Comparison of ENCODE assay signal across 1 cellular context in the genomic region with DNA sequence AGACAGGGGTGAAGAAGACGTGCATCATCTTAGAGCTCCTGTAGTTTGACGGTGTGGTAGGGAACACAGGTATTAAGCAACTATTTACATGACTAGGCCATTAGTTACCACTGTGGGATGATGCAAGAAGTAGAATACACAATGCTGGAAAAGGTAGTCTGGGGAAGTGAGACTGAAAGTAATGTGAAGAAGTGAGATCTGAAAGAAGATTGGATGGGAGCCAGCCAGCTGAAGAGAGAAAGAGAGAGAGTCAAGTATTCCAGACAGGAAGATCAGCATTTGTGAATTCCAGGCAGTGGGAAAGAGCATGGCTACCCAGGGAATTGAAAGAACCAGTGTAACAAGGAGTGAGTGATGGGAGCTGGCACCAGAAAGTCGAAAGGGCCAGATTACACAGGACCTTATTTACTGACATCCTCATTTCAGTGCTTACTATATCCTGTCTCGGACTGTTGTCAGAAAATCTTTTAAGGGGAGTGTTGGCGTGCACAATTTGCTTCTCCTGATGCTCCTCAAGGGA.
TF ChIP-seq lines count a peak whose summit lies in the region.

No MANE protein-coding gene starts in this region.

TF ChIP-seq in HepG2, 621 proteins besides CTCF, POLR2A, EP300 and RAD21 (continued from another document and continues in another):
- TF ChIP-seq THAP11 (CRISPR knock-in tag; IDR thresholded peaks at IDR 0.05) (peak; percentile 67; the same call in 1 of the 2 replicates), ZBTB7B (CRISPR knock-in tag; IDR thresholded peaks at IDR 0.05) (0 out of 2 replicates have a peak, but pooled peaks have one; percentile 27), ZNF670 (CRISPR knock-in tag; IDR thresholded peaks at IDR 0.05; ENCODE audit: borderline replicate concordance) (no peak), KDM4B (CRISPR knock-in tag; IDR thresholded peaks at IDR 0.05) (no peak), ZNF747 (CRISPR knock-in tag; IDR thresholded peaks at IDR 0.05; ENCODE audit: borderline replicate concordance) (no peak), ZNF615 (CRISPR knock-in tag; IDR thresholded peaks at IDR 0.05; ENCODE audit: borderline replicate concordance) (no peak), ZNF644 (CRISPR knock-in tag; IDR thresholded peaks at IDR 0.05; ENCODE audit: low read depth) (peak; percentile 77), ZNF546 (CRISPR knock-in tag; conservative IDR thresholded peaks at IDR 0.05) (no peak), FOSL1 (CRISPR knock-in tag; IDR thresholded peaks at IDR 0.05; ENCODE audit: borderline replicate concordance) (no peak), CENPX (CRISPR knock-in tag; IDR thresholded peaks at IDR 0.05) (no peak), RCOR2 (CRISPR knock-in tag; IDR thresholded peaks at IDR 0.05) (no peak), PHF5A (CRISPR knock-in tag; IDR thresholded peaks at IDR 0.05; ENCODE audit: low read depth, unreplicated experiment) (no peak), TBP (CRISPR knock-in tag; IDR thresholded peaks at IDR 0.05) (no peak), SALL1 (CRISPR knock-in tag; IDR thresholded peaks at IDR 0.05) (no peak), HNRNPLL (IDR thresholded peaks at IDR 0.05; ENCODE audit: low read depth, low read length, poor library complexity, severe bottlenecking) (no peak), CHCHD3 (CRISPR knock-in tag; IDR thresholded peaks at IDR 0.05) (no peak), MAFF (IDR thresholded peaks at IDR 0.05; ENCODE audit: low read depth, low read length) (no peak), ZBTB21 (CRISPR knock-in tag; IDR thresholded peaks at IDR 0.05) (0 out of 2 replicates have a peak, but pooled peaks have one; percentile 33), ZNF792 (CRISPR knock-in tag; IDR thresholded peaks at IDR 0.05) (0 out of 2 replicates have a peak, but pooled peaks have one; percentile 33), ZNF569 (CRISPR knock-in tag; IDR thresholded peaks at IDR 0.05; ENCODE audit: borderline replicate concordance) (no peak), ZC3H13 (CRISPR knock-in tag; IDR thresholded peaks at IDR 0.05) (no peak), ZNF432 (CRISPR knock-in tag; IDR thresholded peaks at IDR 0.05; ENCODE audit: borderline replicate concordance) (no peak), GLI4 (CRISPR knock-in tag; IDR thresholded peaks at IDR 0.05; ENCODE audit: borderline replicate concordance) (no peak), SMAD3 (CRISPR knock-in tag; IDR thresholded peaks at IDR 0.05) (peak; percentile 7; the same call in 1 of the 2 replicates), GATAD2A (CRISPR knock-in tag; IDR thresholded peaks at IDR 0.05) (peak; percentile 87), ZNF547 (CRISPR knock-in tag; IDR thresholded peaks at IDR 0.05) (no peak), BCL6 (CRISPR knock-in tag; IDR thresholded peaks at IDR 0.05) (0 out of 2 replicates have a peak, but pooled peaks have one; percentile 28), MATR3 (CRISPR knock-in tag; IDR thresholded peaks at IDR 0.05) (no peak), ZNF24 (IDR thresholded peaks at IDR 0.05) (no peak), ZNF484 (CRISPR knock-in tag; IDR thresholded peaks at IDR 0.05; ENCODE audit: borderline replicate concordance, low read depth) (no peak), MYC (CRISPR knock-in tag; IDR thresholded peaks at IDR 0.05; ENCODE audit: borderline replicate concordance) (no peak), MYNN (CRISPR knock-in tag; IDR thresholded peaks at IDR 0.05; ENCODE audit: low read depth) (no peak), LCORL (IDR thresholded peaks at IDR 0.05) (no peak), LCORL (CRISPR knock-in tag; IDR thresholded peaks at IDR 0.05) (no peak), ISL2 (CRISPR knock-in tag; IDR thresholded peaks at IDR 0.05) (0 out of 2 replicates have a peak, but pooled peaks have one; percentile 29), MEIS2 (CRISPR knock-in tag; IDR thresholded peaks at IDR 0.05) (no peak)
- TF ChIP-seq, protein P1, sequence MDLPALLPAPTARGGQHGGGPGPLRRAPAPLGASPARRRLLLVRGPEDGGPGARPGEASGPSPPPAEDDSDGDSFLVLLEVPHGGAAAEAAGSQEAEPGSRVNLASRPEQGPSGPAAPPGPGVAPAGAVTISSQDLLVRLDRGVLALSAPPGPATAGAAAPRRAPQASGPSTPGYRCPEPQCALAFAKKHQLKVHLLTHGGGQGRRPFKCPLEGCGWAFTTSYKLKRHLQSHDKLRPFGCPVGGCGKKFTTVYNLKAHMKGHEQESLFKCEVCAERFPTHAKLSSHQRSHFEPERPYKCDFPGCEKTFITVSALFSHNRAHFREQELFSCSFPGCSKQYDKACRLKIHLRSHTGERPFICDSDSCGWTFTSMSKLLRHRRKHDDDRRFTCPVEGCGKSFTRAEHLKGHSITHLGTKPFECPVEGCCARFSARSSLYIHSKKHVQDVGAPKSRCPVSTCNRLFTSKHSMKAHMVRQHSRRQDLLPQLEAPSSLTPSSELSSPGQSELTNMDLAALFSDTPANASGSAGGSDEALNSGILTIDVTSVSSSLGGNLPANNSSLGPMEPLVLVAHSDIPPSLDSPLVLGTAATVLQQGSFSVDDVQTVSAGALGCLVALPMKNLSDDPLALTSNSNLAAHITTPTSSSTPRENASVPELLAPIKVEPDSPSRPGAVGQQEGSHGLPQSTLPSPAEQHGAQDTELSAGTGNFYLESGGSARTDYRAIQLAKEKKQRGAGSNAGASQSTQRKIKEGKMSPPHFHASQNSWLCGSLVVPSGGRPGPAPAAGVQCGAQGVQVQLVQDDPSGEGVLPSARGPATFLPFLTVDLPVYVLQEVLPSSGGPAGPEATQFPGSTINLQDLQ (CRISPR knock-in tag; IDR thresholded peaks at IDR 0.05), result no peak
- TF ChIP-seq, protein P2, sequence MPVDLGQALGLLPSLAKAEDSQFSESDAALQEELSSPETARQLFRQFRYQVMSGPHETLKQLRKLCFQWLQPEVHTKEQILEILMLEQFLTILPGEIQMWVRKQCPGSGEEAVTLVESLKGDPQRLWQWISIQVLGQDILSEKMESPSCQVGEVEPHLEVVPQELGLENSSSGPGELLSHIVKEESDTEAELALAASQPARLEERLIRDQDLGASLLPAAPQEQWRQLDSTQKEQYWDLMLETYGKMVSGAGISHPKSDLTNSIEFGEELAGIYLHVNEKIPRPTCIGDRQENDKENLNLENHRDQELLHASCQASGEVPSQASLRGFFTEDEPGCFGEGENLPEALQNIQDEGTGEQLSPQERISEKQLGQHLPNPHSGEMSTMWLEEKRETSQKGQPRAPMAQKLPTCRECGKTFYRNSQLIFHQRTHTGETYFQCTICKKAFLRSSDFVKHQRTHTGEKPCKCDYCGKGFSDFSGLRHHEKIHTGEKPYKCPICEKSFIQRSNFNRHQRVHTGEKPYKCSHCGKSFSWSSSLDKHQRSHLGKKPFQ (CRISPR knock-in tag; IDR thresholded peaks at IDR 0.05; ENCODE audit: insufficient replicate concordance), result no peak
- TF ChIP-seq, protein P3, sequence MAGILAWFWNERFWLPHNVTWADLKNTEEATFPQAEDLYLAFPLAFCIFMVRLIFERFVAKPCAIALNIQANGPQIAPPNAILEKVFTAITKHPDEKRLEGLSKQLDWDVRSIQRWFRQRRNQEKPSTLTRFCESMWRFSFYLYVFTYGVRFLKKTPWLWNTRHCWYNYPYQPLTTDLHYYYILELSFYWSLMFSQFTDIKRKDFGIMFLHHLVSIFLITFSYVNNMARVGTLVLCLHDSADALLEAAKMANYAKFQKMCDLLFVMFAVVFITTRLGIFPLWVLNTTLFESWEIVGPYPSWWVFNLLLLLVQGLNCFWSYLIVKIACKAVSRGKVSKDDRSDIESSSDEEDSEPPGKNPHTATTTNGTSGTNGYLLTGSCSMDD (CRISPR knock-in tag; IDR thresholded peaks at IDR 0.05), result no peak
- TF ChIP-seq, protein P4, sequence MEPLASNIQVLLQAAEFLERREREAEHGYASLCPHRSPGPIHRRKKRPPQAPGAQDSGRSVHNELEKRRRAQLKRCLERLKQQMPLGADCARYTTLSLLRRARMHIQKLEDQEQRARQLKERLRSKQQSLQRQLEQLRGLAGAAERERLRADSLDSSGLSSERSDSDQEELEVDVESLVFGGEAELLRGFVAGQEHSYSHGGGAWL (CRISPR knock-in tag; IDR thresholded peaks at IDR 0.05), result no peak
- TF ChIP-seq, protein P5, sequence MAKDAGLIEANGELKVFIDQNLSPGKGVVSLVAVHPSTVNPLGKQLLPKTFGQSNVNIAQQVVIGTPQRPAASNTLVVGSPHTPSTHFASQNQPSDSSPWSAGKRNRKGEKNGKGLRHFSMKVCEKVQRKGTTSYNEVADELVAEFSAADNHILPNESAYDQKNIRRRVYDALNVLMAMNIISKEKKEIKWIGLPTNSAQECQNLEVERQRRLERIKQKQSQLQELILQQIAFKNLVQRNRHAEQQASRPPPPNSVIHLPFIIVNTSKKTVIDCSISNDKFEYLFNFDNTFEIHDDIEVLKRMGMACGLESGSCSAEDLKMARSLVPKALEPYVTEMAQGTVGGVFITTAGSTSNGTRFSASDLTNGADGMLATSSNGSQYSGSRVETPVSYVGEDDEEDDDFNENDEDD (CRISPR knock-in tag; IDR thresholded peaks at IDR 0.05; ENCODE audit: borderline replicate concordance), result no peak
- TF ChIP-seq, protein P6, sequence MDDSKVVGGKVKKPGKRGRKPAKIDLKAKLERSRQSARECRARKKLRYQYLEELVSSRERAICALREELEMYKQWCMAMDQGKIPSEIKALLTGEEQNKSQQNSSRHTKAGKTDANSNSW (CRISPR knock-in tag; IDR thresholded peaks at IDR 0.05; ENCODE audit: borderline replicate concordance), result no peak
- TF ChIP-seq, protein P7, sequence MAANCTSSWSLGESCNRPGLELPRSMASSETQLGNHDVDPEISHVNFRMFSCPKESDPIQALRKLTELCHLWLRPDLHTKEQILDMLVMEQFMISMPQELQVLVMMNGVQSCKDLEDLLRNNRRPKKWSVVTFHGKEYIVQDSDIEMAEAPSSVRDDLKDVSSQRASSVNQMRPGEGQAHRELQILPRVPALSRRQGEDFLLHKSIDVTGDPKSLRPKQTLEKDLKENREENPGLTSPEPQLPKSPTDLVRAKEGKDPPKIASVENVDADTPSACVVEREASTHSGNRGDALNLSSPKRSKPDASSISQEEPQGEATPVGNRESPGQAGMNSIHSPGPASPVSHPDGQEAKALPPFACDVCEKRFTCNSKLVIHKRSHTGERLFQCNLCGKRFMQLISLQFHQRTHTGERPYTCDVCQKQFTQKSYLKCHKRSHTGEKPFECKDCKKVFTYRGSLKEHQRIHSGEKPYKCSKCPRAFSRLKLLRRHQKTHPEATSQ (CRISPR knock-in tag; IDR thresholded peaks at IDR 0.05; ENCODE audit: borderline replicate concordance), result no peak
- TF ChIP-seq, protein P8, sequence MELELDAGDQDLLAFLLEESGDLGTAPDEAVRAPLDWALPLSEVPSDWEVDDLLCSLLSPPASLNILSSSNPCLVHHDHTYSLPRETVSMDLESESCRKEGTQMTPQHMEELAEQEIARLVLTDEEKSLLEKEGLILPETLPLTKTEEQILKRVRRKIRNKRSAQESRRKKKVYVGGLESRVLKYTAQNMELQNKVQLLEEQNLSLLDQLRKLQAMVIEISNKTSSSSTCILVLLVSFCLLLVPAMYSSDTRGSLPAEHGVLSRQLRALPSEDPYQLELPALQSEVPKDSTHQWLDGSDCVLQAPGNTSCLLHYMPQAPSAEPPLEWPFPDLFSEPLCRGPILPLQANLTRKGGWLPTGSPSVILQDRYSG (CRISPR knock-in tag; IDR thresholded peaks at IDR 0.05), result no peak
- TF ChIP-seq, protein P9, sequence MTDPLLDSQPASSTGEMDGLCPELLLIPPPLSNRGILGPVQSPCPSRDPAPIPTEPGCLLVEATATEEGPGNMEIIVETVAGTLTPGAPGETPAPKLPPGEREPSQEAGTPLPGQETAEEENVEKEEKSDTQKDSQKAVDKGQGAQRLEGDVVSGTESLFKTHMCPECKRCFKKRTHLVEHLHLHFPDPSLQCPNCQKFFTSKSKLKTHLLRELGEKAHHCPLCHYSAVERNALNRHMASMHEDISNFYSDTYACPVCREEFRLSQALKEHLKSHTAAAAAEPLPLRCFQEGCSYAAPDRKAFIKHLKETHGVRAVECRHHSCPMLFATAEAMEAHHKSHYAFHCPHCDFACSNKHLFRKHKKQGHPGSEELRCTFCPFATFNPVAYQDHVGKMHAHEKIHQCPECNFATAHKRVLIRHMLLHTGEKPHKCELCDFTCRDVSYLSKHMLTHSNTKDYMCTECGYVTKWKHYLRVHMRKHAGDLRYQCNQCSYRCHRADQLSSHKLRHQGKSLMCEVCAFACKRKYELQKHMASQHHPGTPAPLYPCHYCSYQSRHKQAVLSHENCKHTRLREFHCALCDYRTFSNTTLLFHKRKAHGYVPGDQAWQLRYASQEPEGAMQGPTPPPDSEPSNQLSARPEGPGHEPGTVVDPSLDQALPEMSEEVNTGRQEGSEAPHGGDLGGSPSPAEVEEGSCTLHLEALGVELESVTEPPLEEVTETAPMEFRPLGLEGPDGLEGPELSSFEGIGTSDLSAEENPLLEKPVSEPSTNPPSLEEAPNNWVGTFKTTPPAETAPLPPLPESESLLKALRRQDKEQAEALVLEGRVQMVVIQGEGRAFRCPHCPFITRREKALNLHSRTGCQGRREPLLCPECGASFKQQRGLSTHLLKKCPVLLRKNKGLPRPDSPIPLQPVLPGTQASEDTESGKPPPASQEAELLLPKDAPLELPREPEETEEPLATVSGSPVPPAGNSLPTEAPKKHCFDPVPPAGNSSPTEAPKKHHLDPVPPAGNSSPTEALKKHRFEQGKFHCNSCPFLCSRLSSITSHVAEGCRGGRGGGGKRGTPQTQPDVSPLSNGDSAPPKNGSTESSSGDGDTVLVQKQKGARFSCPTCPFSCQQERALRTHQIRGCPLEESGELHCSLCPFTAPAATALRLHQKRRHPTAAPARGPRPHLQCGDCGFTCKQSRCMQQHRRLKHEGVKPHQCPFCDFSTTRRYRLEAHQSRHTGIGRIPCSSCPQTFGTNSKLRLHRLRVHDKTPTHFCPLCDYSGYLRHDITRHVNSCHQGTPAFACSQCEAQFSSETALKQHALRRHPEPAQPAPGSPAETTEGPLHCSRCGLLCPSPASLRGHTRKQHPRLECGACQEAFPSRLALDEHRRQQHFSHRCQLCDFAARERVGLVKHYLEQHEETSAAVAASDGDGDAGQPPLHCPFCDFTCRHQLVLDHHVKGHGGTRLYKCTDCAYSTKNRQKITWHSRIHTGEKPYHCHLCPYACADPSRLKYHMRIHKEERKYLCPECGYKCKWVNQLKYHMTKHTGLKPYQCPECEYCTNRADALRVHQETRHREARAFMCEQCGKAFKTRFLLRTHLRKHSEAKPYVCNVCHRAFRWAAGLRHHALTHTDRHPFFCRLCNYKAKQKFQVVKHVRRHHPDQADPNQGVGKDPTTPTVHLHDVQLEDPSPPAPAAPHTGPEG (CRISPR knock-in tag; IDR thresholded peaks at IDR 0.05), result no peak
- TF ChIP-seq, protein P10, sequence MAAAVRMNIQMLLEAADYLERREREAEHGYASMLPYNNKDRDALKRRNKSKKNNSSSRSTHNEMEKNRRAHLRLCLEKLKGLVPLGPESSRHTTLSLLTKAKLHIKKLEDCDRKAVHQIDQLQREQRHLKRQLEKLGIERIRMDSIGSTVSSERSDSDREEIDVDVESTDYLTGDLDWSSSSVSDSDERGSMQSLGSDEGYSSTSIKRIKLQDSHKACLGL (CRISPR knock-in tag; IDR thresholded peaks at IDR 0.05), result no peak
- TF ChIP-seq, protein P11, sequence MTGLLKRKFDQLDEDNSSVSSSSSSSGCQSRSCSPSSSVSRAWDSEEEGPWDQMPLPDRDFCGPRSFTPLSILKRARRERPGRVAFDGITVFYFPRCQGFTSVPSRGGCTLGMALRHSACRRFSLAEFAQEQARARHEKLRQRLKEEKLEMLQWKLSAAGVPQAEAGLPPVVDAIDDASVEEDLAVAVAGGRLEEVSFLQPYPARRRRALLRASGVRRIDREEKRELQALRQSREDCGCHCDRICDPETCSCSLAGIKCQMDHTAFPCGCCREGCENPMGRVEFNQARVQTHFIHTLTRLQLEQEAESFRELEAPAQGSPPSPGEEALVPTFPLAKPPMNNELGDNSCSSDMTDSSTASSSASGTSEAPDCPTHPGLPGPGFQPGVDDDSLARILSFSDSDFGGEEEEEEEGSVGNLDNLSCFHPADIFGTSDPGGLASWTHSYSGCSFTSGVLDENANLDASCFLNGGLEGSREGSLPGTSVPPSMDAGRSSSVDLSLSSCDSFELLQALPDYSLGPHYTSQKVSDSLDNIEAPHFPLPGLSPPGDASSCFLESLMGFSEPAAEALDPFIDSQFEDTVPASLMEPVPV (CRISPR knock-in tag; IDR thresholded peaks at IDR 0.05), result no peak
